In genomic region chrX:111282141-111282540, GRCh38 we compare ENCODE assay signal across 36 cellular contexts. TPM values are rescaled to one million over a fixed set of nuclear protein-coding genes. Genes with fewer than 3 reads are reported as not detected.
"Had no signal": no experiment of that assay in that cellular context is flagged by ENCODE, and none has a peak within 500 bp of the region (broad histone marks: within the 10 kb centered on the region; RNA-seq: fewer than 3 reads in every experiment).

No MANE protein-coding gene starts in this region.

- DNase-seq: activated B cell treated with CpG ODN at 0.5 μM for 24 hours; activated CD4-positive, alpha-beta memory T cell treated with anti-CD3 and anti-CD28 coated beads for 36 hours; activated CD4-positive, alpha-beta T cell treated with anti-CD3 and anti-CD28 coated beads for 4 hours; activated CD4-positive, alpha-beta T cell treated with anti-CD3 and anti-CD28 coated beads, Interleukin-2, amount 10 ng/mL, durations not matched to agents 24 days and 14 days; activated CD4-positive, alpha-beta T cell treated with anti-CD3 and anti-CD28 coated beads, Interleukin-2, amount 50 U/mL, for 1 hour; activated CD4-positive, alpha-beta T cell treated with anti-CD3 and anti-CD28 coated beads, Interleukin-2, amount 50 U/mL, for 4 hours; activated CD4-positive, CD25-positive, alpha-beta regulatory T cell treated with anti-CD3 and anti-CD28 coated beads, Interleukin-2, amount 50 U/mL, for 72 hours; activated CD8-positive, alpha-beta memory T cell treated with anti-CD3 and anti-CD28 coated beads, Interleukin-2, amount 50 U/mL, for 4 hours; activated CD8-positive, alpha-beta T cell treated with anti-CD3 and anti-CD28 coated beads for 36 hours; activated effector memory CD4-positive, alpha-beta T cell treated with anti-CD3 and anti-CD28 coated beads, Interleukin-2, amount 50 U/mL, for 16 hours; activated gamma-delta T cell treated with Interleukin-2 at 50 U/mL for 16 hours; activated naive CD4-positive, alpha-beta T cell; activated naive CD4-positive, alpha-beta T cell treated with anti-CD3 and anti-CD28 coated beads for 36 hours; activated naive CD4-positive, alpha-beta T cell treated with anti-CD3 and anti-CD28 coated beads, Interleukin-2, amount 50 U/mL, for 16 hours; activated naive CD8-positive, alpha-beta T cell treated with anti-CD3 and anti-CD28 coated beads for 36 hours; activated T-cell treated with anti-CD3 and anti-CD28 coated beads for 4 hours; activated T-cell treated with anti-CD3 and anti-CD28 coated beads, Interleukin-2, amount 50 U/mL, for 1 hour; activated T-cell treated with anti-CD3 and anti-CD28 coated beads, Interleukin-2, amount 50 U/mL, for 4 hours; activated T-cell treated with anti-CD3 and anti-CD28 coated beads, Interleukin-2, amount 50 U/mL, for 72 hours; amygdala; anterior cingulate cortex; caudate nucleus; cerebellar nuclear complex; T-helper 1 cell; T-helper 2 cell; T-helper 9 cell had no signal

- H3K4me3 Mint-ChIP-seq: activated B cell treated with CpG ODN at 0.5 μM for 24 hours; activated CD4-positive, alpha-beta memory T cell treated with anti-CD3 and anti-CD28 coated beads for 36 hours; activated CD4-positive, alpha-beta T cell treated with anti-CD3 and anti-CD28 coated beads, Interleukin-2, amount 10 ng/mL, durations not matched to agents 24 days and 14 days; activated CD8-positive, alpha-beta T cell treated with anti-CD3 and anti-CD28 coated beads for 36 hours; activated naive CD4-positive, alpha-beta T cell treated with anti-CD3 and anti-CD28 coated beads for 36 hours; activated naive CD8-positive, alpha-beta T cell treated with anti-CD3 and anti-CD28 coated beads for 36 hours; activated T-cell treated with anti-CD3 and anti-CD28 coated beads, Interleukin-2, amount 50 U/mL, for 4 hours; activated T-cell treated with anti-CD3 and anti-CD28 coated beads, Interleukin-2, amount 50 U/mL, for 72 hours; activated T-helper 1 cell treated with anti-CD3 and anti-CD28 coated beads, Interleukin-12 subunit alpha, Interleukin-12 subunit beta, Interleukin-2, Interleukin-4 antibody, amounts not matched to agents 30 ng/mL and 10 ng/mL and 1 ng/mL, durations not matched to agents 14 hours and 24 hours and 36 hours; activated T-helper 17 cell treated with anti-CD3 and anti-CD28 coated beads, Interleukin-2, amount 50 U/mL, for 72 hours; brain; central memory CD8-positive, alpha-beta T cell; T-helper 1 cell treated with Interleukin-12 subunit alpha and Interleukin-12 subunit beta and Interleukin-4 antibody, amounts not matched to agents 30 μg/mL and 1 μg/mL, for 36 hours; T-helper 2 cell treated with Interferon-gamma antibody and Interleukin-4, amounts not matched to agents 5 μg/mL and 100 μg/mL, for 36 hours had no signal

- H3K27me3 Mint-ChIP-seq: activated B cell treated with CpG ODN at 0.5 μM for 24 hours; activated CD4-positive, alpha-beta memory T cell treated with anti-CD3 and anti-CD28 coated beads for 36 hours; activated CD4-positive, alpha-beta T cell treated with anti-CD3 and anti-CD28 coated beads, Interleukin-2, amount 10 ng/mL, durations not matched to agents 24 days and 14 days; activated CD8-positive, alpha-beta T cell treated with anti-CD3 and anti-CD28 coated beads for 36 hours; activated naive CD8-positive, alpha-beta T cell treated with anti-CD3 and anti-CD28 coated beads for 36 hours; brain; central memory CD8-positive, alpha-beta T cell had no signal

- H3K9me3 Mint-ChIP-seq: activated B cell treated with CpG ODN at 0.5 μM for 24 hours; activated CD4-positive, alpha-beta memory T cell treated with anti-CD3 and anti-CD28 coated beads for 36 hours; activated CD4-positive, alpha-beta T cell treated with anti-CD3 and anti-CD28 coated beads, Interleukin-2, amount 10 ng/mL, durations not matched to agents 24 days and 14 days; activated CD8-positive, alpha-beta T cell treated with anti-CD3 and anti-CD28 coated beads for 36 hours; activated naive CD4-positive, alpha-beta T cell treated with anti-CD3 and anti-CD28 coated beads for 36 hours; activated naive CD8-positive, alpha-beta T cell treated with anti-CD3 and anti-CD28 coated beads for 36 hours; activated T-cell treated with anti-CD3 and anti-CD28 coated beads, Interleukin-2, amount 50 U/mL, for 4 hours; activated T-cell treated with anti-CD3 and anti-CD28 coated beads, Interleukin-2, amount 50 U/mL, for 72 hours; activated T-helper 1 cell treated with anti-CD3 and anti-CD28 coated beads, Interleukin-12 subunit alpha, Interleukin-12 subunit beta, Interleukin-2, Interleukin-4 antibody, amounts not matched to agents 30 ng/mL and 10 ng/mL and 1 ng/mL, durations not matched to agents 14 hours and 24 hours and 36 hours; activated T-helper 17 cell treated with anti-CD3 and anti-CD28 coated beads, Interleukin-2, amount 50 U/mL, for 72 hours; central memory CD8-positive, alpha-beta T cell; T-helper 1 cell treated with Interleukin-12 subunit alpha and Interleukin-12 subunit beta and Interleukin-4 antibody, amounts not matched to agents 30 μg/mL and 1 μg/mL, for 36 hours; T-helper 2 cell treated with Interferon-gamma antibody and Interleukin-4, amounts not matched to agents 5 μg/mL and 100 μg/mL, for 36 hours had no signal

- H3K4me1 Mint-ChIP-seq: activated B cell treated with CpG ODN at 0.5 μM for 24 hours; activated CD4-positive, alpha-beta T cell treated with anti-CD3 and anti-CD28 coated beads, Interleukin-2, amount 10 ng/mL, durations not matched to agents 24 days and 14 days; activated naive CD8-positive, alpha-beta T cell treated with anti-CD3 and anti-CD28 coated beads for 36 hours; activated T-helper 17 cell treated with anti-CD3 and anti-CD28 coated beads, Interleukin-2, amount 50 U/mL, for 72 hours; central memory CD8-positive, alpha-beta T cell had no signal

- H3K36me3 Mint-ChIP-seq: activated CD4-positive, alpha-beta memory T cell treated with anti-CD3 and anti-CD28 coated beads for 36 hours; activated naive CD4-positive, alpha-beta T cell treated with anti-CD3 and anti-CD28 coated beads, Interleukin-2, amount 50 U/mL, for 72 hours; activated naive CD8-positive, alpha-beta T cell treated with anti-CD3 and anti-CD28 coated beads for 36 hours; brain had no signal

- H3K27ac Mint-ChIP-seq: activated B cell treated with CpG ODN at 0.5 μM for 24 hours; activated CD4-positive, alpha-beta memory T cell treated with anti-CD3 and anti-CD28 coated beads for 36 hours; activated CD4-positive, alpha-beta T cell treated with anti-CD3 and anti-CD28 coated beads, Interleukin-2, amount 10 ng/mL, durations not matched to agents 24 days and 14 days; activated CD8-positive, alpha-beta T cell treated with anti-CD3 and anti-CD28 coated beads for 36 hours; activated naive CD4-positive, alpha-beta T cell treated with anti-CD3 and anti-CD28 coated beads for 36 hours; activated naive CD4-positive, alpha-beta T cell treated with anti-CD3 and anti-CD28 coated beads, Interleukin-2, amount 50 U/mL, for 72 hours; activated naive CD8-positive, alpha-beta T cell treated with anti-CD3 and anti-CD28 coated beads for 36 hours; activated T-cell treated with anti-CD3 and anti-CD28 coated beads, Interleukin-2, amount 50 U/mL, for 72 hours; activated T-helper 1 cell treated with anti-CD3 and anti-CD28 coated beads, Interleukin-12 subunit alpha, Interleukin-12 subunit beta, Interleukin-2, Interleukin-4 antibody, amounts not matched to agents 30 ng/mL and 10 ng/mL and 1 ng/mL, durations not matched to agents 14 hours and 24 hours and 36 hours; activated T-helper 17 cell treated with anti-CD3 and anti-CD28 coated beads, Interleukin-2, amount 50 U/mL, for 72 hours; T-helper 1 cell treated with Interleukin-12 subunit alpha and Interleukin-12 subunit beta and Interleukin-4 antibody, amounts not matched to agents 30 μg/mL and 1 μg/mL, for 36 hours; T-helper 2 cell treated with Interferon-gamma antibody and Interleukin-4, amounts not matched to agents 5 μg/mL and 100 μg/mL, for 36 hours had no signal

- FAIRE-seq: bronchial epithelial cell, TTC549 had no signal

RNA-seq across cellular contexts. Expression of gene CAPN6, which starts 11.9 kb away (rescaled TPM):
- total RNA-seq: activated B cell treated with CpG ODN at 0.5 μM for 24 hours; activated CD4-positive, alpha-beta memory T cell treated with anti-CD3 and anti-CD28 coated beads for 36 hours; activated CD4-positive, alpha-beta T cell treated with anti-CD3 and anti-CD28 coated beads, Interleukin-2, amount 10 ng/mL, durations not matched to agents 24 days and 14 days; activated CD8-positive, alpha-beta memory T cell treated with anti-CD3 and anti-CD28 coated beads for 36 hours; activated CD8-positive, alpha-beta T cell treated with anti-CD3 and anti-CD28 coated beads for 36 hours; activated naive CD4-positive, alpha-beta T cell treated with anti-CD3 and anti-CD28 coated beads for 36 hours; activated naive CD8-positive, alpha-beta T cell treated with anti-CD3 and anti-CD28 coated beads for 36 hours; activated T-cell treated with anti-CD3 and anti-CD28 coated beads, Interleukin-2, amount 50 U/mL, for 4 hours; activated T-cell treated with anti-CD3 and anti-CD28 coated beads, Interleukin-2, amount 50 U/mL, for 72 hours; activated T-helper 1 cell treated with anti-CD3 and anti-CD28 coated beads, Interleukin-12 subunit alpha, Interleukin-12 subunit beta, Interleukin-2, Interleukin-4 antibody, amounts not matched to agents 30 ng/mL and 10 ng/mL and 1 ng/mL, durations not matched to agents 14 hours and 24 hours and 36 hours; activated T-helper 17 cell treated with anti-CD3 and anti-CD28 coated beads, Interleukin-2, amount 50 U/mL, for 72 hours; bronchial epithelial cell had no signal
